ENCODE assay signal across 8 cellular contexts in the genomic region with DNA sequence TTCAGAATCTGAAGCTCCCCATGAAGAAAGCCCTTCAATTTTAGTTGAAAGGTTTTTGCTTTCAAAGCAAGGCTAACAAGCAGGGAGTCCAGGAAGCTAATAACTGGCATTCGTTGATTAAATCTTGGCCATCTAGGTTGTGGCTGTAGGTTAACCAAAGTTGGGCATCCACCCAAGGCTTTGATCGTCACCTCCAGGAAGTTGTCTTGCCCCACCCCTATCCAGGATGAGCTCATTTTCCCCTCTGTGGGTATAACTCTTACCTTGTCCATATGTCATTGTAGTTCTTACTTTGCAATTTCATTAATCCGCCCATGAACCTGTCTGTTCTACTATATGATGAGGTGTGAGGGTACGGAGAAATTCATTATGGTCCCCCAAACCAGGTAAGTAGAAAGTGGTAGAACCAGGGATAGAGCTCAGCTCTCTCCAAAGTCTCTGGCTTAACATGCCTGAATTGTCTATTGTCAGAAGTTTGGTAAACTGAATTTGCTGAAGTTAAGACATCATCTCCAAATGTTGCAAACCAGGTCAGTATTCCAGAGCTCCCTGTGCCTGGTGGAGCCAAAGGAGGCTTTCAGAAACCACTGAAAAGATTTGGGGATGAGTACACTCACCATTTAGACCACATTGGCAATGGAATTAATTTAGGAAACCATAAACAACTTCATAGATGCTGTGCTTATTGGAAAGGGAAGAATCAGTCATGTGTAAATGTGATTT.
DNase-seq lines count a peak whose midpoint lies in the region; ATAC-seq and TF ChIP-seq lines count a peak whose summit lies in the region.

No MANE protein-coding gene starts in this region.

- ATAC-seq in HG03460 (IDR thresholded peaks at IDR 0.05; ENCODE audit: unreplicated experiment): no peak

- peaks cover 13% of the 10 kb centered on the region for H3K9me3 Mint-ChIP-seq in chondrocyte (ENCODE audit: low read depth)
- H3K9me3 Mint-ChIP-seq in type B pancreatic cell: peaks cover 4% of the 10 kb centered on the region

- H3K27ac Mint-ChIP-seq in chondrocyte (ENCODE audit: unreplicated experiment): peak overlapping the region; percentile 41
- H3K27ac Mint-ChIP-seq in type B pancreatic cell: no peak overlapping the region

- H3K4me1 Mint-ChIP-seq in chondrocyte (ENCODE audit: low read depth) (peaks cover 37% of the 10 kb centered on the region), type B pancreatic cell (ENCODE audit: unreplicated experiment) (peaks cover 14% of the 10 kb centered on the region)

- H3K27me3 Mint-ChIP-seq in chondrocyte (ENCODE audit: low read depth) (no peaks in the 10 kb centered on the region), type B pancreatic cell (no peaks in the 10 kb centered on the region)

- H3K4me3 Mint-ChIP-seq in chondrocyte (ENCODE audit: unreplicated experiment): no peak overlapping the region
- H3K4me3 Mint-ChIP-seq in type B pancreatic cell: no peak overlapping the region

- H3K36me3 Mint-ChIP-seq in chondrocyte (ENCODE audit: low read depth): peaks cover under 1% of the 10 kb centered on the region
- H3K36me3 Mint-ChIP-seq in type B pancreatic cell: no peaks in the 10 kb centered on the region

- no peak for TF ChIP-seq CTCF in chondrocyte (IDR thresholded peaks at IDR 0.05)
- no peak for TF ChIP-seq CTCF in type B pancreatic cell (conservative IDR thresholded peaks at IDR 0.05)

- DNase-seq in HT-29 (ENCODE audit: low spot score) (peak; percentile 98), chondrocyte (ENCODE audit: low spot score) (no peak), middle frontal gyrus (ENCODE audit: extremely low spot score, low spot score) (no peak), NCI-H2081 (lab: John Stamatoyannopoulos, UW) (no peak), type B pancreatic cell (ENCODE audit: extremely low spot score, unreplicated experiment) (no peak)
- peak; percentile 69 for DNase-seq in activated CD4-positive, alpha-beta T cell treated with anti-CD3 and anti-CD28 coated beads for 48 hours
- DNase-seq in stimulated activated CD4-positive, alpha-beta T cell treated with anti-CD3 and anti-CD28 coated beads, TNF-alpha, amount 100 ng/mL, for 4 hours (ENCODE audit: low read depth in 3 of 3): peak in 2 of 3 experiments; percentile 24 to 42

Comparison
In these comparisons a context has a peak if more than half of its experiments do, and no peak if none do; other contexts are left out.
1. DNase-seq: peak in HT-29 (single experiment), activated CD4-positive, alpha-beta T cell treated with anti-CD3 and anti-CD28 coated beads for 48 hours (single experiment) and stimulated activated CD4-positive, alpha-beta T cell treated with anti-CD3 and anti-CD28 coated beads, TNF-alpha, amount 100 ng/mL, for 4 hours (2 of 3); none in chondrocyte (single experiment), middle frontal gyrus (single experiment), NCI-H2081 (0 of 2) and type B pancreatic cell (single experiment).